In genomic region chr1:18099026-18099425, GRCh38 we compare ENCODE assay signal across 1 cellular context.
TF ChIP-seq lines count a peak whose summit lies in the region.

No MANE protein-coding gene starts in this region.

TF ChIP-seq in H1, 55 proteins besides CTCF, POLR2A, EP300 and RAD21:
- no peak for TF ChIP-seq RNF2 (IDR thresholded peaks at IDR 0.05; ENCODE audit: borderline replicate concordance, low read depth, low read length, missing control alignments, poor library complexity, severe bottlenecking)
- no peak for TF ChIP-seq RFX5 (IDR thresholded peaks at IDR 0.05; ENCODE audit: borderline replicate concordance, low read depth, low read length)
- no peak for TF ChIP-seq CTBP2 (IDR thresholded peaks at IDR 0.05; ENCODE audit: borderline replicate concordance, insufficient read depth, insufficient read length, low read length)
- TF ChIP-seq CHD2 (IDR thresholded peaks at IDR 0.05; ENCODE audit: low read length) = no peak
- TF ChIP-seq SP1 (IDR thresholded peaks at IDR 0.05; ENCODE audit: low read depth, low read length) = no peak
- no peak for TF ChIP-seq JUN (IDR thresholded peaks at IDR 0.05; ENCODE audit: low read depth, low read length)
- TF ChIP-seq CBX8 (IDR thresholded peaks at IDR 0.05; ENCODE audit: borderline replicate concordance, low read depth, low read length) = no peak
- no peak for TF ChIP-seq FOSL1 (IDR thresholded peaks at IDR 0.05; ENCODE audit: insufficient read depth, low read depth, low read length)
- no peak for TF ChIP-seq SUZ12 (IDR thresholded peaks at IDR 0.05; ENCODE audit: low read length)
- TF ChIP-seq GTF2F1 (IDR thresholded peaks at IDR 0.05; ENCODE audit: borderline replicate concordance, low read depth, low read length) = no peak
- no peak for TF ChIP-seq TEAD4 (IDR thresholded peaks at IDR 0.05; ENCODE audit: low read depth, low read length)
- no peak for TF ChIP-seq SAP30 (IDR thresholded peaks at IDR 0.05; ENCODE audit: insufficient read depth, insufficient replicate concordance, low read length)
- no peak for TF ChIP-seq POU5F1 (IDR thresholded peaks at IDR 0.05; ENCODE audit: low read depth, low read length)
- no peak for TF ChIP-seq SIRT6 (IDR thresholded peaks at IDR 0.05; ENCODE audit: low read length)
TF ChIP-seq in H1: peak in this region for 0.
